In the genomic region with DNA sequence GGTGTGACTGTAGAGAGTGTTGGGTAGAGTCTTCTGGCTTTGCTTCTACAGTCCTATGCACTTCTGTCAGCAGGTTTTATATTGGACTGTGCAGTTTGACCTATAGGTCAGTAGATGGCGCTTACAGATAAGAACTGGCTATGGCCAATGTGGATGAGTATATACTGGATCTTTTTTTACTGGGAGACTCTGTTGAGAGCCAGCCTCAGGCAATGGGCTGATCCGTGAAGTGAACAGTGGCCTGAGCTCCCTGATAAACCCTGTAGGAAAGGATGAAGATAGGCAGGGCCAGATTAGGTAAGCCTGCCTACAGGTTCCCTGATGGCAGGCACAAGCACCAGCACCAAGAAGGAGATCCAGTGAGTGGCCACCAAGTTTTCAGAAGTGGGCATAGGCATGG, we compare ENCODE assay signal across 1 cellular context.
TF ChIP-seq lines count a peak whose summit lies in the region.

No MANE protein-coding gene starts in this region.

TF ChIP-seq in HCT116, 20 proteins besides CTCF, POLR2A, EP300 and RAD21 (continued from another document):
- TF ChIP-seq ZBTB33 (IDR thresholded peaks at IDR 0.05; ENCODE audit: extremely low read depth, insufficient replicate concordance, low read length) = no peak
- no peak for TF ChIP-seq JUND (IDR thresholded peaks at IDR 0.05)
- TF ChIP-seq ATF3 (IDR thresholded peaks at IDR 0.05) = no peak
